In the genomic region with DNA sequence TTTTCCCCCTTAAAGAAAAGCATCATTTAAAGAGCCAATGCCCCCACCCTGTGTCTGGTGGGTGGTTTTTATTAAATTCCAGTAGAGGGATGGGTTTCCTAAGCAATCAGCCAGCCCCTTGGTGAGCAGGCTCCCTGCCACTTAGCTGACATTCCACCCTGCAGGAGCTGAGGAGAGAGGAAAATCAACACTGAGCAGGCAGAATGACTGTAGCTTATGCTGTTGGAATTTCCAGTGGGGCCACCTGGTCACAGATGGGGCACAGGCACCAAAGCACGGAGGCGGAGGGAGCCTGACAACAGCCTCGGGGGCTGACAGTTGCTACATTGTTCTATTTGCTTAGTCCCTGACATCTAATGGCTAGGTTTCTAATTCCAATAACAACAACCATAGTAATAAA, we compare ENCODE assay signal across 10 cellular contexts.
DNase-seq lines count a peak whose midpoint lies in the region; ATAC-seq and TF ChIP-seq lines count a peak whose summit lies in the region.
"Had no signal": no experiment of that assay in that cellular context is flagged by ENCODE, and none has a peak within 500 bp of the region (broad histone marks: within the 10 kb centered on the region; RNA-seq: fewer than 3 reads in every experiment).

No MANE protein-coding gene starts in this region.

- TF ChIP-seq POLR2A in breast epithelium (IDR thresholded peaks at IDR 0.05) = no peak

- H3K4me3 ChIP-seq in AG04450 (ENCODE audit: low read depth, low read length) (no peak overlapping the region), breast epithelium (no peak overlapping the region), mesenchymal stem cell (ENCODE audit: insufficient read depth in 1 of 2, low read depth in 1 of 2, low read length in 2 of 2) (no peak overlapping the region)

- TF ChIP-seq CTCF in AG04450 (IDR thresholded peaks at IDR 0.05; ENCODE audit: low read depth, low read length) (0 out of 2 replicates have a peak, but pooled peaks have one; percentile 6), breast epithelium (IDR thresholded peaks at IDR 0.05) (no peak)

- H3K27me3 ChIP-seq in AG04450 (ENCODE audit: control insufficient read depth, insufficient read depth, low read length) = no peaks in the 10 kb centered on the region
- H3K27me3 ChIP-seq in breast epithelium = no peaks in the 10 kb centered on the region
- H3K27me3 ChIP-seq in mesenchymal stem cell (ENCODE audit: control insufficient read depth in 1 of 2, insufficient read depth in 1 of 2, low read length in 2 of 2) = no peaks in the 10 kb centered on the region

- CTCF ChIA-PET in AG04450 (lab: Charles Lee) = interaction anchor here (0.9 to 1.1 kb wide), 2 partner anchors 10 to 49 kb away, joined by 3 read pairs; no protein-coding TSS in a partner anchor

- H2AFZ ChIP-seq in mesenchymal stem cell (ENCODE audit: low read depth, low read length) = no peak overlapping the region

- ATAC-seq in HG02884 (IDR thresholded peaks at IDR 0.05; ENCODE audit: unreplicated experiment) = no peak
- ATAC-seq: activated CD8-positive, alpha-beta T cell treated with anti-CD3 and anti-CD28 coated beads for 36 hours had no signal

- H3K4ac ChIP-seq in mesenchymal stem cell (ENCODE audit: low read depth in 1 of 2, low read length in 2 of 2) = no peak overlapping the region

- no peak overlapping the region for H2BK5ac ChIP-seq in mesenchymal stem cell (ENCODE audit: low read depth, low read length, poor library complexity, severe bottlenecking)

- H2BK12ac ChIP-seq in mesenchymal stem cell (ENCODE audit: low read length in 2 of 2) = peak overlapping the region; percentile 84 to 86

- H3K27ac ChIP-seq in AG04450 (ENCODE audit: low read depth, low read length) = peak overlapping the region; percentile 80
- peak overlapping the region; percentile 54 to 82 for H3K27ac ChIP-seq in breast epithelium
- H3K27ac ChIP-seq in mesenchymal stem cell (ENCODE audit: low read length, poor library complexity, severe bottlenecking) = peak overlapping the region; percentile 81

- WGBS in mesenchymal stem cell = 59% methylated on average over 3 of the region's 3 CpGs

- H3K9me3 ChIP-seq in AG04450 (ENCODE audit: control insufficient read depth, insufficient read depth, low read length) = no peaks in the 10 kb centered on the region; the same call in 1 of the 2 replicates
- H3K9me3 ChIP-seq in breast epithelium = no peaks in the 10 kb centered on the region
- H3K9me3 ChIP-seq in mesenchymal stem cell (ENCODE audit: control insufficient read depth, low read length) = no peaks in the 10 kb centered on the region

- H3K79me1 ChIP-seq in mesenchymal stem cell (replicated peaks; ENCODE audit: low read length, poor library complexity, severe bottlenecking) = no peaks in the 10 kb centered on the region

- peaks cover 0 to 4% of the 10 kb centered on the region in 2 donors for H3K4me1 ChIP-seq in breast epithelium
- H3K4me1 ChIP-seq in mesenchymal stem cell (ENCODE audit: control insufficient read depth, insufficient read depth, low read depth, low read length) = peaks cover 20% of the 10 kb centered on the region

- H3K36me3 ChIP-seq in breast epithelium = no peaks in the 10 kb centered on the region
- H3K36me3 ChIP-seq in mesenchymal stem cell (ENCODE audit: control insufficient read depth in 1 of 2, insufficient read depth in 2 of 2, low read depth in 1 of 2, low read length in 2 of 2) = peaks cover 0 to 3% of the 10 kb centered on the region in 2 experiments

- no peak overlapping the region for H2BK15ac ChIP-seq in mesenchymal stem cell (ENCODE audit: low read depth, poor library complexity, severe bottlenecking)

- DNase-seq in AG04450 (ENCODE audit: low read depth, low spot score) = no peak
- DNase-seq in NCI-H1694 (lab: John Stamatoyannopoulos, UW) = peak; percentile 9
- peak in 1 of 2 donors; percentile 44 for DNase-seq in breast epithelium (ENCODE audit: low spot score in 2 of 2)
- peak; percentile 43 for DNase-seq in mesenchymal stem cell
- DNase-seq in CD1c-positive myeloid dendritic cell (ENCODE audit: extremely low spot score) = no peak
- DNase-seq in mesenteric fat pad (ENCODE audit: low spot score) = no peak
- no peak for DNase-seq in HCEC 1CT
- DNase-seq: activated CD8-positive, alpha-beta T cell treated with anti-CD3 and anti-CD28 coated beads for 36 hours; effector memory CD4-positive, alpha-beta T cell had no signal

- POLR2A ChIA-PET in AG04450 (lab: Yijun Ruan, JAX) = interaction anchor here (1.0 kb wide), 1 partner anchor 50 kb away, joined by 3 read pairs; no protein-coding TSS in a partner anchor

- H4K8ac ChIP-seq in mesenchymal stem cell (ENCODE audit: low read length) = peak overlapping the region; percentile 66

- no peak overlapping the region for H3K23ac ChIP-seq in mesenchymal stem cell (ENCODE audit: low read length in 2 of 2)

- intact Hi-C loops in breast epithelium (cut with DNase I; ENCODE audit: low total_unique reads) = no loop called here

- no peak overlapping the region for H2AK5ac ChIP-seq in mesenchymal stem cell (ENCODE audit: low read length, severe bottlenecking)

- H2BK120ac ChIP-seq in mesenchymal stem cell (ENCODE audit: low read depth, low read length) = no peak overlapping the region

- no peak overlapping the region for H3K4me2 ChIP-seq in mesenchymal stem cell (ENCODE audit: low read length, poor library complexity, severe bottlenecking)

- H3K9ac ChIP-seq in mesenchymal stem cell (ENCODE audit: low read length) = no peak overlapping the region

- H3K18ac ChIP-seq in mesenchymal stem cell (ENCODE audit: low read depth in 1 of 2, low read length in 2 of 2) = peak overlapping the region in 1 of 2 experiments; percentile 28

- peak overlapping the region; percentile 9 for H4K91ac ChIP-seq in mesenchymal stem cell (ENCODE audit: low read length)

- no peak overlapping the region for H3K14ac ChIP-seq in mesenchymal stem cell (ENCODE audit: low read length in 2 of 2)

Comparison
In these comparisons a context has a peak if more than half of its experiments do, and no peak if none do; other contexts are left out.
1. DNase-seq: peak in NCI-H1694 (single experiment) and mesenchymal stem cell (single experiment); none in AG04450 (single experiment), CD1c-positive myeloid dendritic cell (single experiment), mesenteric fat pad (single experiment) and HCEC 1CT (single experiment).
2. Peak in every context shown above with its lines, with median percentiles within 50 percentile points of each other: H3K27ac ChIP-seq.